Comparison of ENCODE assay signal across 29 cellular contexts in genomic region chr13:27696731-27697130, GRCh38.
"Had no signal": no experiment of that assay in that cellular context is flagged by ENCODE, and none has a peak within 500 bp of the region (broad histone marks: within the 10 kb centered on the region; RNA-seq: fewer than 3 reads in every experiment).

No MANE protein-coding gene starts in this region.

- H3K27me3 ChIP-seq: adrenal gland, breast epithelium, cardiac muscle cell, colonic mucosa had no signal

- H3K4me3 ChIP-seq: adrenal gland, breast epithelium, cardiac muscle cell, colonic mucosa, heart left ventricle had no signal

- H3K36me3 ChIP-seq: adrenal gland, breast epithelium, cardiac muscle cell, colonic mucosa, heart left ventricle had no signal

- ATAC-seq: activated CD4-positive, alpha-beta T cell treated with anti-CD3 and anti-CD28 coated beads for 36 hours; activated CD8-positive, alpha-beta memory T cell treated with anti-CD3 and anti-CD28 coated beads, Interleukin-2, amount 10 ng/mL, durations not matched to agents 7 days and 5 days; activated CD8-positive, alpha-beta T cell treated with anti-CD3 and anti-CD28 coated beads, Interleukin-2, amount 10 ng/mL, durations not matched to agents 7 days and 5 days; activated naive CD8-positive, alpha-beta T cell treated with anti-CD3 and anti-CD28 coated beads, Interleukin-2, amount 50 U/mL, for 24 hours; esophagus mucosa; heart left ventricle had no signal

- DNase-seq: activated CD4-positive, alpha-beta memory T cell treated with anti-CD3 and anti-CD28 coated beads for 36 hours; activated CD4-positive, alpha-beta T cell treated with anti-CD3 and anti-CD28 coated beads for 36 hours; activated CD4-positive, alpha-beta T cell treated with anti-CD3 and anti-CD28 coated beads, Interleukin-2, amount 10 ng/mL, durations not matched to agents 24 days and 14 days; activated CD4-positive, CD25-positive, alpha-beta regulatory T cell; activated CD4-positive, CD25-positive, alpha-beta regulatory T cell treated with anti-CD3 and anti-CD28 coated beads, Interleukin-2, amount 50 U/mL, for 72 hours; activated CD8-positive, alpha-beta memory T cell treated with anti-CD3 and anti-CD28 coated beads, Interleukin-2, amount 10 ng/mL, durations not matched to agents 7 days and 5 days; activated CD8-positive, alpha-beta memory T cell treated with anti-CD3 and anti-CD28 coated beads, Interleukin-2, amount 50 U/mL, for 4 hours; activated CD8-positive, alpha-beta T cell treated with anti-CD3 and anti-CD28 coated beads, Interleukin-2, amount 10 ng/mL, durations not matched to agents 7 days and 5 days; activated effector memory CD4-positive, alpha-beta T cell treated with anti-CD3 and anti-CD28 coated beads, Interleukin-2, amount 50 U/mL, for 16 hours; activated naive CD4-positive, alpha-beta T cell treated with anti-CD3 and anti-CD28 coated beads for 36 hours; activated naive CD8-positive, alpha-beta T cell treated with anti-CD3 and anti-CD28 coated beads for 36 hours; activated naive CD8-positive, alpha-beta T cell treated with anti-CD3 and anti-CD28 coated beads, Interleukin-2, amount 50 U/mL, for 24 hours; activated T-cell treated with anti-CD3 and anti-CD28 coated beads, Interleukin-2, amount 50 U/mL, for 1 hour; activated T-cell treated with anti-CD3 and anti-CD28 coated beads, Interleukin-2, amount 50 U/mL, for 48 hours; adrenal gland; amygdala; aorta; central memory CD4-positive, alpha-beta T cell; cerebellar nuclear complex; colonic mucosa; effector memory CD4-positive, alpha-beta T cell; endodermal cell; foreskin fibroblast; glutamatergic neuron; heart left ventricle; T-helper 2 cell had no signal

- H3K27ac ChIP-seq: adrenal gland, breast epithelium, cardiac muscle cell, colonic mucosa, heart left ventricle had no signal

- H3K9me3 ChIP-seq: adrenal gland, colonic mucosa had no signal

- H3K4me1 ChIP-seq: adrenal gland, breast epithelium, colonic mucosa, heart left ventricle had no signal
